13 cellular contexts compared by ENCODE assay signal in the genomic region with DNA sequence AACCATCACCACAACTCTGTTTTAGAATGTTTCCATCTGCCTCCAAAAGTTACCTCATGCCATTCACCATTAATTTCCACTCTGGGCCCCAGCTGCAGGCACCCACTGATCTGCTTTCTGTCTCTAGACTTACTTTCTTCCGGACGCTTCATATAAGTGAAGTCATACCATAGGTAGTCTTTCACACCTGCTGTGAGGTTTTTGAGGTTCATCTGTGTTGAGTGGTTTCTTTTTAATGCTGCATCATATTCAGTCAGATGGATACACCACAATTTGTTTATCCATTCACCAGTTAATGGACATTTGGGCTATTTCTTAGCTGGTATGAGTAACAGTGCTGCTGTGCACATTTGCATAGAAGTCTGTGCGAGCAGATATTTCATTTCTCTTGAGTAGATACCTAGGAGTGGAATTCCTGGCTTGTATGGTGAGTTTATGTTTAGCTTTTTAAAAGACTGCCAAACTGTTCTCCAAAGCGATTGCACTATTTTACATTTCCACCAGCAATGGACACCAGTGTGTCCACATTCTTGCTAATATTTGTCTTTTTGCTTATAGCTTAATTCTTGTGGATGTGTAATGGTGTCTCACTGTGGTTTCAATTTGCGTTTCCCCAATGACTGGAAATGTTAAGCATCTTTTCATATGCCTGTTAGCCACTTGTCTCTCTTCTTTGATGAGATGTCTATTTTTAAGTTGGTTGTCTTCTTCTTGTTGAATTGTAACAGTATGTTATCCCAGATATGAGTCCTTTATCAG. TPM values are rescaled to one million over a fixed set of nuclear protein-coding genes. Genes with fewer than 3 reads are reported as not detected.
DNase-seq lines count a peak whose midpoint lies in the region; ATAC-seq and TF ChIP-seq lines count a peak whose summit lies in the region.
"Had no signal": no experiment of that assay in that cellular context is flagged by ENCODE, and none has a peak within 500 bp of the region (broad histone marks: within the 10 kb centered on the region; RNA-seq: fewer than 3 reads in every experiment).

No MANE protein-coding gene starts in this region.

- no peak overlapping the region for H3K9ac ChIP-seq in SK-N-MC (ENCODE audit: insufficient read length)

- H3K9me3 ChIP-seq in SK-N-MC (ENCODE audit: low read depth, low read length) = no peaks in the 10 kb centered on the region
- no peaks in the 10 kb centered on the region for H3K9me3 ChIP-seq in right lobe of liver
- H3K9me3 ChIP-seq: lower lobe of right lung, upper lobe of right lung had no signal

- WGBS in right lobe of liver (ENCODE audit: insufficient coverage, low coverage, low lambda C conversion rate, missing lambda C conversion rate) = 81% methylated on average over 5 of the region's 5 CpGs

- H3K27me3 ChIP-seq in right lobe of liver = no peaks in the 10 kb centered on the region
- H3K27me3 ChIP-seq: upper lobe of right lung had no signal

- H3K36me3 ChIP-seq in SK-N-MC (ENCODE audit: insufficient read depth, low read length) = peaks cover 9% of the 10 kb centered on the region; the same call in 1 of the 2 replicates
- H3K36me3 ChIP-seq in right lobe of liver = no peaks in the 10 kb centered on the region

- H3K4me3 ChIP-seq in SK-N-MC = no peak overlapping the region
- no peak overlapping the region for H3K4me3 ChIP-seq in right lobe of liver
- H3K4me3 ChIP-seq: lower lobe of right lung, upper lobe of right lung had no signal

- intact Hi-C loops in right lobe of liver (cut with DNase I) = no loop called here

- H3K4me1 ChIP-seq in right lobe of liver = no peaks in the 10 kb centered on the region
- H3K4me1 ChIP-seq: lower lobe of right lung, upper lobe of right lung had no signal

- ATAC-seq in GM18858 (IDR thresholded peaks at IDR 0.05; ENCODE audit: unreplicated experiment) = peak; percentile 80
- ATAC-seq in GM21367 (IDR thresholded peaks at IDR 0.05; ENCODE audit: unreplicated experiment) = peak; percentile 73
- ATAC-seq in HG03095 (IDR thresholded peaks at IDR 0.05; ENCODE audit: unreplicated experiment) = peak; percentile 81
- no peak for ATAC-seq in right lobe of liver
- no peak for ATAC-seq in omental fat pad (ENCODE audit: low FRiP score)
- ATAC-seq: lower lobe of right lung, upper lobe of right lung had no signal

- DNase-seq in SK-N-MC (ENCODE audit: low read depth, low spot score) (no peak), right lobe of liver (no peak), amygdala (lab: John Stamatoyannopoulos, UW) (no peak), dermis blood vessel endothelial cell (no peak), omental fat pad (ENCODE audit: low spot score) (no peak)
- DNase-seq: activated naive CD4-positive, alpha-beta T cell treated with anti-CD3 and anti-CD28 coated beads for 36 hours; lower lobe of right lung; NCI-H2029; upper lobe of right lung had no signal

- H3K27ac ChIP-seq in SK-N-MC = peak overlapping the region; percentile 76
- H3K27ac ChIP-seq in right lobe of liver = no peak overlapping the region
- H3K27ac ChIP-seq: lower lobe of right lung, upper lobe of right lung, VCaP had no signal

- no peak for TF ChIP-seq POLR2A in right lobe of liver (IDR thresholded peaks at IDR 0.05)

- TF ChIP-seq CTCF in right lobe of liver (IDR thresholded peaks at IDR 0.05) = no peak
- no peak for TF ChIP-seq CTCF in omental fat pad (IDR thresholded peaks at IDR 0.05)

RNA-seq across cellular contexts. Expression of gene ZFYVE21, which starts 48.3 kb away (rescaled TPM):
- total RNA-seq in right lobe of liver (10 to 100 TPM; 20.9 to 35.2 (median 27.6) TPM), dermis blood vessel endothelial cell (108 and 138 TPM in 2 replicates), omental fat pad (100 to 1,000 TPM in 2 of 4 donors, 10 to 100 TPM in 2; 66.1 to 145 (median 97.1) TPM)

RNA-seq across cellular contexts. Expression of gene XRCC3, which starts 48.7 kb away (rescaled TPM):
- total RNA-seq in right lobe of liver = 1 to 10 TPM in 5 of 6 experiments, under 1 TPM in 1; 0.88 to 6.3 (median 1.8) TPM
- 18.2 and 26.9 TPM in 2 replicates for total RNA-seq in dermis blood vessel endothelial cell
- 1 to 10 TPM; 2.7 to 8.2 (median 4.0) TPM for total RNA-seq in omental fat pad

Comparison
In these comparisons a context has a peak if more than half of its experiments do, and no peak if none do; other contexts are left out.
1. ATAC-seq: peak in GM18858 (single experiment), GM21367 (single experiment) and HG03095 (single experiment); none in right lobe of liver (0 of 4) and omental fat pad (single experiment).